Comparison of ENCODE assay signal across 11 cellular contexts in genomic region chr1:14774225-14774624, GRCh38.
"Had no signal": no experiment of that assay in that cellular context is flagged by ENCODE, and none has a peak within 500 bp of the region (broad histone marks: within the 10 kb centered on the region; RNA-seq: fewer than 3 reads in every experiment).

No MANE protein-coding gene starts in this region.

- H3K4me3 ChIP-seq: GM23248, GM23338, HAP-1 had no signal

- H3K27ac ChIP-seq: GM23248 had no signal

- H3K9me3 Mint-ChIP-seq: GM23338, H9 had no signal

- H3K4me2 ChIP-seq: GM23338 had no signal

- FAIRE-seq: H1, H54 had no signal

- H2AFZ ChIP-seq: GM23248, GM23338 had no signal

- ATAC-seq: GM23338, HCT116 had no signal

- DNase-seq: GM23248, GOT3, H7, H9, HCEC 1CT, HFFc6 had no signal

- H3K4me1 ChIP-seq: HAP-1 had no signal

- H3K9ac ChIP-seq: GM23248 had no signal

- H3K4me3 Mint-ChIP-seq: GM23338, H9, HFFc6 had no signal

- H3K9me3 ChIP-seq: HAP-1 had no signal

- H3K36me3 ChIP-seq: HAP-1 had no signal

- H3K27ac Mint-ChIP-seq: GM23338, HFFc6 had no signal
